Comparison of ENCODE assay signal across 1 cellular context in the genomic region with DNA sequence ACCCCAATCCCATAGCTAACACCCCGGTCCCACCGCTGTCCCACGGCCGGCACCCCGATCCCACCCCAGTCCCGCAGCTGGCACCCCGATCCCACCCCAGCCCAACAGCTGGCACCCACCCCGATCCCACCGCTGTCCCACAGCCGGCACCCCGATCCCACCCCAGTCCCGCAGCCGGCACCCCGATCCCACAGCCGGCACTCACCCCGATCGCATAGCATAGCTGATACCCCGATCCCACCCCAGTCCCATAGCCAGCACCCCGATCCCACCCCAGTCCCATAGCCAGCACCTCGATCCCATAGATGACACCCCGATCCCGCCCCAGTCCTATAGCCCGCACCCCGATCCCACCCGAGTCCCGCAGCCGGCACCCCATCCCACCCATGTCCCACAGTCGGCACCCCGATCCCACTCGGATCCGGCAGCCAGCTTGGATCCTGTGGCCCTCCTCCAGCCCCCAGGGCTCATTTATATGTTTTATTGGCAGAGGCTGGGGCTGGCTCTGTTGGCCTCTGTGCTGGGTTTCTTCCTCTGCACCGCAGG.
TF ChIP-seq lines count a peak whose summit lies in the region.

No MANE protein-coding gene starts in this region.

TF ChIP-seq in SK-N-SH, 30 proteins besides CTCF, POLR2A, EP300 and RAD21 (continued from another document):
- TF ChIP-seq, protein P1, sequence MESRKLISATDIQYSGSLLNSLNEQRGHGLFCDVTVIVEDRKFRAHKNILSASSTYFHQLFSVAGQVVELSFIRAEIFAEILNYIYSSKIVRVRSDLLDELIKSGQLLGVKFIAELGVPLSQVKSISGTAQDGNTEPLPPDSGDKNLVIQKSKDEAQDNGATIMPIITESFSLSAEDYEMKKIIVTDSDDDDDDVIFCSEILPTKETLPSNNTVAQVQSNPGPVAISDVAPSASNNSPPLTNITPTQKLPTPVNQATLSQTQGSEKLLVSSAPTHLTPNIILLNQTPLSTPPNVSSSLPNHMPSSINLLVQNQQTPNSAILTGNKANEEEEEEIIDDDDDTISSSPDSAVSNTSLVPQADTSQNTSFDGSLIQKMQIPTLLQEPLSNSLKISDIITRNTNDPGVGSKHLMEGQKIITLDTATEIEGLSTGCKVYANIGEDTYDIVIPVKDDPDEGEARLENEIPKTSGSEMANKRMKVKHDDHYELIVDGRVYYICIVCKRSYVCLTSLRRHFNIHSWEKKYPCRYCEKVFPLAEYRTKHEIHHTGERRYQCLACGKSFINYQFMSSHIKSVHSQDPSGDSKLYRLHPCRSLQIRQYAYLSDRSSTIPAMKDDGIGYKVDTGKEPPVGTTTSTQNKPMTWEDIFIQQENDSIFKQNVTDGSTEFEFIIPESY (IDR thresholded peaks at IDR 0.05; ENCODE audit: borderline replicate concordance, low read depth) = no peak
- TF ChIP-seq NFIC (IDR thresholded peaks at IDR 0.05; ENCODE audit: borderline replicate concordance) = no peak
- no peak for TF ChIP-seq TAF1 (IDR thresholded peaks at IDR 0.05; ENCODE audit: borderline replicate concordance, low read depth, low read length)
- no peak for TF ChIP-seq TCF12 (IDR thresholded peaks at IDR 0.05)
- no peak for TF ChIP-seq MXI1 (IDR thresholded peaks at IDR 0.05; ENCODE audit: low read depth, low read length)
- TF ChIP-seq ELF1 (IDR thresholded peaks at IDR 0.05) = no peak
- TF ChIP-seq, protein P2, sequence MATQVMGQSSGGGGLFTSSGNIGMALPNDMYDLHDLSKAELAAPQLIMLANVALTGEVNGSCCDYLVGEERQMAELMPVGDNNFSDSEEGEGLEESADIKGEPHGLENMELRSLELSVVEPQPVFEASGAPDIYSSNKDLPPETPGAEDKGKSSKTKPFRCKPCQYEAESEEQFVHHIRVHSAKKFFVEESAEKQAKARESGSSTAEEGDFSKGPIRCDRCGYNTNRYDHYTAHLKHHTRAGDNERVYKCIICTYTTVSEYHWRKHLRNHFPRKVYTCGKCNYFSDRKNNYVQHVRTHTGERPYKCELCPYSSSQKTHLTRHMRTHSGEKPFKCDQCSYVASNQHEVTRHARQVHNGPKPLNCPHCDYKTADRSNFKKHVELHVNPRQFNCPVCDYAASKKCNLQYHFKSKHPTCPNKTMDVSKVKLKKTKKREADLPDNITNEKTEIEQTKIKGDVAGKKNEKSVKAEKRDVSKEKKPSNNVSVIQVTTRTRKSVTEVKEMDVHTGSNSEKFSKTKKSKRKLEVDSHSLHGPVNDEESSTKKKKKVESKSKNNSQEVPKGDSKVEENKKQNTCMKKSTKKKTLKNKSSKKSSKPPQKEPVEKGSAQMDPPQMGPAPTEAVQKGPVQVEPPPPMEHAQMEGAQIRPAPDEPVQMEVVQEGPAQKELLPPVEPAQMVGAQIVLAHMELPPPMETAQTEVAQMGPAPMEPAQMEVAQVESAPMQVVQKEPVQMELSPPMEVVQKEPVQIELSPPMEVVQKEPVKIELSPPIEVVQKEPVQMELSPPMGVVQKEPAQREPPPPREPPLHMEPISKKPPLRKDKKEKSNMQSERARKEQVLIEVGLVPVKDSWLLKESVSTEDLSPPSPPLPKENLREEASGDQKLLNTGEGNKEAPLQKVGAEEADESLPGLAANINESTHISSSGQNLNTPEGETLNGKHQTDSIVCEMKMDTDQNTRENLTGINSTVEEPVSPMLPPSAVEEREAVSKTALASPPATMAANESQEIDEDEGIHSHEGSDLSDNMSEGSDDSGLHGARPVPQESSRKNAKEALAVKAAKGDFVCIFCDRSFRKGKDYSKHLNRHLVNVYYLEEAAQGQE (IDR thresholded peaks at IDR 0.05; ENCODE audit: low read depth, low read length) = no peak
- no peak for TF ChIP-seq FOXM1 (IDR thresholded peaks at IDR 0.05; ENCODE audit: low read depth)
- no peak for TF ChIP-seq NRF1 (IDR thresholded peaks at IDR 0.05; ENCODE audit: low read depth, low read length)
- no peak for TF ChIP-seq RCOR1 (IDR thresholded peaks at IDR 0.05; ENCODE audit: low read length)
- no peak for TF ChIP-seq RFX5 (IDR thresholded peaks at IDR 0.05; ENCODE audit: low read length)
- no peak for TF ChIP-seq POLR2AphosphoS5 (IDR thresholded peaks at IDR 0.05; ENCODE audit: low read depth, low read length)
- TF ChIP-seq RXRA (IDR thresholded peaks at IDR 0.05; ENCODE audit: borderline replicate concordance, low read depth) = no peak
